In genomic region chr16:70065746-70066658, GRCh38 we compare ENCODE assay signal across 8 cellular contexts. TPM values are rescaled to one million over a fixed set of nuclear protein-coding genes. Genes with fewer than 3 reads are reported as not detected.
DNase-seq lines count a peak whose midpoint lies in the region; ATAC-seq and TF ChIP-seq lines count a peak whose summit lies in the region.
"Not testable (repeated sequence)": the region's sequence is repeated elsewhere in the genome, so short reads cannot be mapped to it uniquely, and the experiment has no call there.

No MANE protein-coding gene starts in this region.

- peak overlapping the region; percentile 43; the same call in 1 of the 2 replicates for H3K27ac ChIP-seq in IMR-90 (ENCODE audit: insufficient read depth, low read length)
- H3K27ac ChIP-seq in OCI-LY1 (ENCODE audit: low read depth, low read length, poor library complexity, severe bottlenecking): not testable (repeated sequence)

- peak overlapping the region; percentile 85; the same call in 1 of the 2 replicates for H4K5ac ChIP-seq in IMR-90 (ENCODE audit: low read depth, low read length)

- H3F3A ChIP-seq in OCI-LY1 (ENCODE audit: insufficient read depth, low read length): not testable (repeated sequence)

- H4K20me1 ChIP-seq in IMR-90 (ENCODE audit: insufficient read depth, low read length): peaks cover 22% of the 10 kb centered on the region
- H4K20me1 ChIP-seq in OCI-LY1 (ENCODE audit: insufficient read depth, low read length): not testable (repeated sequence)

- not testable (repeated sequence) for H2BK15ac ChIP-seq in IMR-90 (ENCODE audit: low read depth, low read length)

- not testable (repeated sequence) for TF ChIP-seq CTCF in IMR-90 (conservative IDR thresholded peaks at IDR 0.05; ENCODE audit: low read depth, low read length); OCI-LY1 (IDR thresholded peaks at IDR 0.05; ENCODE audit: low read length)

- peak overlapping the region; percentile 77 to 92; a peak in 2 of 4 replicates for H4K8ac ChIP-seq in IMR-90 (ENCODE audit: low read depth in 2 of 2, low read length in 2 of 2)

- H3K27me3 ChIP-seq in IMR-90 (ENCODE audit: control insufficient read depth, insufficient read depth, low read length); OCI-LY1 (ENCODE audit: insufficient read depth, low read length): not testable (repeated sequence)

- H3K4me2 ChIP-seq in IMR-90 (ENCODE audit: low read depth, low read length) (peak overlapping the region; percentile 93), OCI-LY1 (ENCODE audit: low read length) (peak overlapping the region; percentile 95)

- not testable (repeated sequence) for H2AK5ac ChIP-seq in IMR-90 (ENCODE audit: low read depth, low read length)

- peak; percentile 73 for DNase-seq in DMS153 treated with DMSO at 0.1 percent for 48 hours (lab: John Stamatoyannopoulos, UW; ENCODE audit: unreplicated experiment)
- peak; percentile 78 for DNase-seq in IMR-90
- peak; percentile 92 for DNase-seq in activated T-cell treated with anti-CD3 and anti-CD28 coated beads for 1 hour (ENCODE audit: low read depth)
- DNase-seq in epidermal melanocyte (ENCODE audit: insufficient read length, low spot score): peak; percentile 51
- DNase-seq in middle frontal gyrus (ENCODE audit: extremely low spot score, low spot score): peak; percentile 66
- peak; percentile 84 to 90 for DNase-seq in stimulated activated CD8-positive, alpha-beta memory T cell treated with anti-CD3 and anti-CD28 coated beads, Interleukin-2, amount 100 ng/mL, for 1 hour (ENCODE audit: low read depth in 2 of 2)

- not testable (repeated sequence) for H3K79me2 ChIP-seq in OCI-LY1 (ENCODE audit: insufficient read depth, low read length)

- not testable (repeated sequence) for H3K9me1 ChIP-seq in IMR-90 (ENCODE audit: insufficient read depth, low read length)

- peak overlapping the region; percentile 84 for H2AFZ ChIP-seq in IMR-90 (replicated peaks; ENCODE audit: low read length, poor library complexity)
- H2AFZ ChIP-seq in OCI-LY1 (ENCODE audit: low read length): not testable (repeated sequence)

- H3K4me1 ChIP-seq in IMR-90 (ENCODE audit: control insufficient read depth, insufficient read depth, low read length); OCI-LY1 (ENCODE audit: insufficient read depth, low read length, severe bottlenecking): not testable (repeated sequence)

- H2BK5ac ChIP-seq in IMR-90 (ENCODE audit: low read depth, low read length, poor library complexity, severe bottlenecking): not testable (repeated sequence)

- H3K4me3 ChIP-seq in IMR-90 (ENCODE audit: insufficient read depth, low read depth, low read length) (peak overlapping the region; percentile 91), OCI-LY1 (ENCODE audit: low read depth, low read length, poor library complexity, severe bottlenecking) (peak overlapping the region; percentile 68)

- H3K9me3 ChIP-seq in IMR-90 (ENCODE audit: control insufficient read depth, insufficient read depth, low read length); OCI-LY1 (ENCODE audit: low read length): not testable (repeated sequence)

- CTCF ChIA-PET in IMR-90 (lab: Yijun Ruan, JAX): not testable (repeated sequence)

- intact Hi-C loops in IMR-90 (cut with micrococcal nuclease): not testable (repeated sequence)

- H2AK9ac ChIP-seq in IMR-90 (replicated peaks; ENCODE audit: low read depth, low read length, poor library complexity): not testable (repeated sequence)

- in situ Hi-C loops in IMR-90 (cut with MboI; ENCODE audit: low sequenced_read_pairs): not testable (repeated sequence)

- H4K91ac ChIP-seq in IMR-90 (ENCODE audit: insufficient read depth, low read depth, low read length): not testable (repeated sequence)

- peaks cover 0 to 23% of the 10 kb centered on the region in 2 experiments; a peak in 3 of 4 replicates for H3K79me1 ChIP-seq in IMR-90 (ENCODE audit: low read depth in 1 of 2, low read length in 2 of 2)

- POLR2A ChIA-PET in IMR-90 (lab: Charles Lee; ENCODE audit: unreplicated experiment): not testable (repeated sequence)

- H2BK20ac ChIP-seq in IMR-90 (ENCODE audit: low read depth, low read length): not testable (repeated sequence)

- H3K14ac ChIP-seq in IMR-90 (replicated peaks; ENCODE audit: low read depth, low read length): peak overlapping the region; percentile 76; the same call in 1 of the 2 replicates

- ATAC-seq in GM21619 (IDR thresholded peaks at IDR 0.05; ENCODE audit: unreplicated experiment) (peak; percentile 86), IMR-90 (ENCODE audit: low read depth) (peak; percentile 95)

- dilution Hi-C loops in IMR-90 (cut with HindIII; ENCODE audit: low sequenced_read_pairs, unreplicated experiment): not testable (repeated sequence)

- H3K9ac ChIP-seq in IMR-90 (ENCODE audit: low read depth, low read length): peak overlapping the region; percentile 64
- H3K9ac ChIP-seq in OCI-LY1 (ENCODE audit: low read length): peak overlapping the region; percentile 75

- not testable (repeated sequence) for TF ChIP-seq RAD21 in IMR-90 (IDR thresholded peaks at IDR 0.05; ENCODE audit: low read length)

- H3K56ac ChIP-seq in IMR-90 (ENCODE audit: extremely low read depth, insufficient read depth, low read length): not testable (repeated sequence)

- WGBS in IMR-90 (ENCODE audit: extremely low coverage in 2 of 2, insufficient read length in 1 of 2), 2 experiments: no CpG with 5 or more reads among the region's 62 CpGs

- not testable (repeated sequence) for H3K23ac ChIP-seq in IMR-90 (ENCODE audit: low read depth, low read length)

- H3K9me2 ChIP-seq in OCI-LY1 (ENCODE audit: low read depth, low read length): not testable (repeated sequence)

- not testable (repeated sequence) for H3K18ac ChIP-seq in IMR-90 (ENCODE audit: low read depth, low read length)

- not testable (repeated sequence) for H2BK120ac ChIP-seq in IMR-90 (ENCODE audit: low read depth, low read length)

- BruUV-seq in IMR-90 (replicated peaks; lab: Mats Ljungman, UMichigan): not testable (repeated sequence)

- H3K36me3 ChIP-seq in IMR-90 (ENCODE audit: control insufficient read depth, insufficient read depth, low read length); OCI-LY1 (ENCODE audit: insufficient read depth, low read length): not testable (repeated sequence)

- peak; percentile 76 for TF ChIP-seq POLR2A in IMR-90 (IDR thresholded peaks at IDR 0.05; ENCODE audit: low read depth, low read length)

- H3K4ac ChIP-seq in IMR-90 (ENCODE audit: low read depth, low read length): not testable (repeated sequence)

TF ChIP-seq in IMR-90, 13 proteins besides CTCF, POLR2A, EP300 and RAD21:
- 0 out of 2 replicates have a peak, but pooled peaks have one; percentile 33 for TF ChIP-seq MXI1 (IDR thresholded peaks at IDR 0.05; ENCODE audit: borderline replicate concordance, low read depth, low read length)

RNA-seq across cellular contexts. Expression of gene PDPR, which starts 48.1 kb away (rescaled TPM):
- total RNA-seq in IMR-90 (2012; rRNA removed): 10.0 and 12.2 TPM in 2 replicates
- polyA plus RNA-seq in IMR-90 (2012; rRNA removed): 19.0 and 19.4 TPM in 2 replicates
- 7.5 and 9.4 TPM in 2 replicates for polyA plus RNA-seq in IMR-90 (2012; cell fraction: cytosol; rRNA removed)
- 41.2 and 66.5 TPM in 2 replicates for polyA plus RNA-seq in IMR-90 (2012; cell fraction: nucleus; rRNA removed; ENCODE audit: low replicate concordance)
